8 cellular contexts compared by ENCODE assay signal in the genomic region with DNA sequence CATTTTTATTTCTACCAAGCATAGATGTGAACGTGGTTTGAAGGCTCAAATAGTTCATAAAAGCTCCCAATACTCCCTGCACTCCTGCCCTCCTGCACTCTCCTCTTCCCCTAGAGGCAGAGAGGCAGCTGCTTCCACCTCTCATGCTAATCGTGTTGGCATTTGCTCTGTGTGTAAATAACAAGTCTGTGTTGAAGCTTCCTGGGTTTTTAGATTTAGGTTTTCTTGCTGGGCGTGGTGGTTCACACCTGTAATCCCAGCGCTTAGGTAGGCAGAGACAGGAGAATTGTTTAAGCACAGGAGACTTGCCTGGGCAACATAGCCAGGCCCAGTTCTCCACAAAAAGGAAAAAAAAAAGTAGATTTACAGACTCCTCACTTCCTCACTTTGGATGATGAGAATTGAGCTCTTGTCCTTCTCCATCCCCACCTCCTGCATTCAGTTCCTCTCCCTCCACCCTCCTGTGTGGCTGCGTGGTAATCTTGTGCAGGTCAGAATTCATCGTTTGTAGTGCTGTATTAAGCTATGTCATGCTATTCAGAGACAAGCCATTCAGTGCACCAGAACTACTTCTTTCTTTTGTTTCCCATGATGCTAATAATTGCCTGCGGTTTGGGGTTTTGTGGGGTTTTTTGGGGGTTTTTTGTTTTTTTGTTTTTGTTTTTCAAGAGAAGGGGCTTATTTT. TPM values are rescaled to one million over a fixed set of nuclear protein-coding genes. Genes with fewer than 3 reads are reported as not detected.
DNase-seq lines count a peak whose midpoint lies in the region; ATAC-seq and TF ChIP-seq lines count a peak whose summit lies in the region.

No MANE protein-coding gene starts in this region.

- peaks cover 54% of the 10 kb centered on the region for H3K4me1 Mint-ChIP-seq in activated naive CD4-positive, alpha-beta T cell treated with anti-CD3 and anti-CD28 coated beads, Interleukin-2, amount 10 ng/mL, durations not matched to agents 7 days and 5 days
- peaks cover 22% of the 10 kb centered on the region for H3K4me1 Mint-ChIP-seq in WTC11

- peak; percentile 65 for ATAC-seq in HG02840 (IDR thresholded peaks at IDR 0.05; ENCODE audit: low FRiP score, unreplicated experiment)
- ATAC-seq in WTC11, result peak; percentile 74

- no peak for DNase-seq in activated naive CD4-positive, alpha-beta T cell treated with anti-CD3 and anti-CD28 coated beads, Interleukin-2, amount 10 ng/mL, durations not matched to agents 7 days and 5 days
- DNase-seq in activated naive CD4-positive, alpha-beta T cell treated with Interleukin-2 at 50 U/mL for 16 hours, result no peak
- no peak for DNase-seq in WTC11 (ENCODE audit: low spot score)
- peak; percentile 19 for DNase-seq in stimulated activated CD8-positive, alpha-beta memory T cell treated with anti-CD3 and anti-CD28 coated beads, Interleukin-4, amount 100 ng/mL, for 48 hours
- DNase-seq in central memory CD4-positive, alpha-beta T cell, result no peak
- no peak for DNase-seq in KBM-7
- no peak for DNase-seq in NCI-H2196 (lab: John Stamatoyannopoulos, UW; ENCODE audit: unreplicated experiment)

- POLR2A ChIA-PET in WTC11 (lab: Charles Lee), result interaction anchor here (0.7 to 1.3 kb wide), 2 partner anchors 12 to 245 kb away, joined by 3 to 4 read pairs; no protein-coding TSS in a partner anchor

- in situ Hi-C loops in KBM-7 (cut with MboI; ENCODE audit: low pct_unique_long_range_greater_than_20kb, low sequenced_read_pairs), result no loop called here

- no peak for TF ChIP-seq CTCF in WTC11 (IDR thresholded peaks at IDR 0.05)

- no peaks in the 10 kb centered on the region for H3K9me3 Mint-ChIP-seq in activated naive CD4-positive, alpha-beta T cell treated with anti-CD3 and anti-CD28 coated beads, Interleukin-2, amount 10 ng/mL, durations not matched to agents 7 days and 5 days
- H3K9me3 Mint-ChIP-seq in WTC11, result no peaks in the 10 kb centered on the region

- peak overlapping the region; percentile 90 for H3K27ac Mint-ChIP-seq in activated naive CD4-positive, alpha-beta T cell treated with anti-CD3 and anti-CD28 coated beads, Interleukin-2, amount 10 ng/mL, durations not matched to agents 7 days and 5 days
- peak overlapping the region; percentile 45; the same call in 1 of the 2 replicates for H3K27ac Mint-ChIP-seq in WTC11

- H3K4me3 Mint-ChIP-seq in activated naive CD4-positive, alpha-beta T cell treated with anti-CD3 and anti-CD28 coated beads, Interleukin-2, amount 10 ng/mL, durations not matched to agents 7 days and 5 days, result peak overlapping the region; percentile 1
- H3K4me3 Mint-ChIP-seq in WTC11, result no peak overlapping the region

- CTCF ChIA-PET in activated naive CD4-positive, alpha-beta T cell treated with anti-CD3 and anti-CD28 coated beads, Interleukin-2, amount 10 ng/mL, durations not matched to agents 7 days and 5 days (lab: Charles Lee), result interaction anchor here (2.3 to 15.3 kb wide), 3 partner anchors 9 to 40 kb away, joined by 12 to 205 read pairs (median 30); no protein-coding TSS in a partner anchor
- CTCF ChIA-PET in WTC11 (lab: Charles Lee), result interaction anchor here (0.6 to 4.1 kb wide), 15 partner anchors 10 to 326 kb away, joined by 3 to 33 read pairs (median 5); partner anchors contain the start of genes MAL and MRPS5

- H3K36me3 Mint-ChIP-seq in activated naive CD4-positive, alpha-beta T cell treated with anti-CD3 and anti-CD28 coated beads, Interleukin-2, amount 10 ng/mL, durations not matched to agents 7 days and 5 days, result peaks cover 1% of the 10 kb centered on the region
- H3K36me3 Mint-ChIP-seq in WTC11, result no peaks in the 10 kb centered on the region

- peaks cover 5% of the 10 kb centered on the region for H3K27me3 Mint-ChIP-seq in activated naive CD4-positive, alpha-beta T cell treated with anti-CD3 and anti-CD28 coated beads, Interleukin-2, amount 10 ng/mL, durations not matched to agents 7 days and 5 days
- H3K27me3 Mint-ChIP-seq in WTC11 (ENCODE audit: low read depth), result no peaks in the 10 kb centered on the region; the same call in 1 of the 2 replicates

TF ChIP-seq in WTC11, 78 proteins besides CTCF, POLR2A, EP300 and RAD21:
- TF ChIP-seq TCF7 (CRISPR knock-in tag; IDR thresholded peaks at IDR 0.05; ENCODE audit: low read depth) (no peak), NFATC4 (CRISPR knock-in tag; IDR thresholded peaks at IDR 0.05) (no peak), TEAD1 (CRISPR knock-in tag; IDR thresholded peaks at IDR 0.05) (no peak), ZNF232 (CRISPR knock-in tag; IDR thresholded peaks at IDR 0.05) (no peak), NR3C1 (CRISPR knock-in tag; conservative IDR thresholded peaks at IDR 0.05; ENCODE audit: low read depth) (no peak), MXD4 (CRISPR knock-in tag; IDR thresholded peaks at IDR 0.05; ENCODE audit: borderline replicate concordance) (no peak), ELF4 (CRISPR knock-in tag; IDR thresholded peaks at IDR 0.05; ENCODE audit: low read depth) (no peak), CREB1 (CRISPR knock-in tag; IDR thresholded peaks at IDR 0.05) (no peak), FOXK1 (CRISPR knock-in tag; IDR thresholded peaks at IDR 0.05) (no peak), SMAD4 (CRISPR knock-in tag; IDR thresholded peaks at IDR 0.05) (no peak), PRRX2 (CRISPR knock-in tag; IDR thresholded peaks at IDR 0.05) (no peak), CBFB (CRISPR knock-in tag; IDR thresholded peaks at IDR 0.05; ENCODE audit: low read depth) (no peak)
- TF ChIP-seq, protein P1, sequence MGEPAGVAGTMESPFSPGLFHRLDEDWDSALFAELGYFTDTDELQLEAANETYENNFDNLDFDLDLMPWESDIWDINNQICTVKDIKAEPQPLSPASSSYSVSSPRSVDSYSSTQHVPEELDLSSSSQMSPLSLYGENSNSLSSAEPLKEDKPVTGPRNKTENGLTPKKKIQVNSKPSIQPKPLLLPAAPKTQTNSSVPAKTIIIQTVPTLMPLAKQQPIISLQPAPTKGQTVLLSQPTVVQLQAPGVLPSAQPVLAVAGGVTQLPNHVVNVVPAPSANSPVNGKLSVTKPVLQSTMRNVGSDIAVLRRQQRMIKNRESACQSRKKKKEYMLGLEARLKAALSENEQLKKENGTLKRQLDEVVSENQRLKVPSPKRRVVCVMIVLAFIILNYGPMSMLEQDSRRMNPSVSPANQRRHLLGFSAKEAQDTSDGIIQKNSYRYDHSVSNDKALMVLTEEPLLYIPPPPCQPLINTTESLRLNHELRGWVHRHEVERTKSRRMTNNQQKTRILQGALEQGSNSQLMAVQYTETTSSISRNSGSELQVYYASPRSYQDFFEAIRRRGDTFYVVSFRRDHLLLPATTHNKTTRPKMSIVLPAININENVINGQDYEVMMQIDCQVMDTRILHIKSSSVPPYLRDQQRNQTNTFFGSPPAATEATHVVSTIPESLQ (CRISPR knock-in tag; IDR thresholded peaks at IDR 0.05), result no peak
- TF ChIP-seq, protein P2, sequence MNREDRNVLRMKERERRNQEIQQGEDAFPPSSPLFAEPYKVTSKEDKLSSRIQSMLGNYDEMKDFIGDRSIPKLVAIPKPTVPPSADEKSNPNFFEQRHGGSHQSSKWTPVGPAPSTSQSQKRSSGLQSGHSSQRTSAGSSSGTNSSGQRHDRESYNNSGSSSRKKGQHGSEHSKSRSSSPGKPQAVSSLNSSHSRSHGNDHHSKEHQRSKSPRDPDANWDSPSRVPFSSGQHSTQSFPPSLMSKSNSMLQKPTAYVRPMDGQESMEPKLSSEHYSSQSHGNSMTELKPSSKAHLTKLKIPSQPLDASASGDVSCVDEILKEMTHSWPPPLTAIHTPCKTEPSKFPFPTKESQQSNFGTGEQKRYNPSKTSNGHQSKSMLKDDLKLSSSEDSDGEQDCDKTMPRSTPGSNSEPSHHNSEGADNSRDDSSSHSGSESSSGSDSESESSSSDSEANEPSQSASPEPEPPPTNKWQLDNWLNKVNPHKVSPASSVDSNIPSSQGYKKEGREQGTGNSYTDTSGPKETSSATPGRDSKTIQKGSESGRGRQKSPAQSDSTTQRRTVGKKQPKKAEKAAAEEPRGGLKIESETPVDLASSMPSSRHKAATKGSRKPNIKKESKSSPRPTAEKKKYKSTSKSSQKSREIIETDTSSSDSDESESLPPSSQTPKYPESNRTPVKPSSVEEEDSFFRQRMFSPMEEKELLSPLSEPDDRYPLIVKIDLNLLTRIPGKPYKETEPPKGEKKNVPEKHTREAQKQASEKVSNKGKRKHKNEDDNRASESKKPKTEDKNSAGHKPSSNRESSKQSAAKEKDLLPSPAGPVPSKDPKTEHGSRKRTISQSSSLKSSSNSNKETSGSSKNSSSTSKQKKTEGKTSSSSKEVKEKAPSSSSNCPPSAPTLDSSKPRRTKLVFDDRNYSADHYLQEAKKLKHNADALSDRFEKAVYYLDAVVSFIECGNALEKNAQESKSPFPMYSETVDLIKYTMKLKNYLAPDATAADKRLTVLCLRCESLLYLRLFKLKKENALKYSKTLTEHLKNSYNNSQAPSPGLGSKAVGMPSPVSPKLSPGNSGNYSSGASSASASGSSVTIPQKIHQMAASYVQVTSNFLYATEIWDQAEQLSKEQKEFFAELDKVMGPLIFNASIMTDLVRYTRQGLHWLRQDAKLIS (CRISPR knock-in tag; IDR thresholded peaks at IDR 0.05; ENCODE audit: borderline replicate concordance), result no peak
- TF ChIP-seq, protein P3, sequence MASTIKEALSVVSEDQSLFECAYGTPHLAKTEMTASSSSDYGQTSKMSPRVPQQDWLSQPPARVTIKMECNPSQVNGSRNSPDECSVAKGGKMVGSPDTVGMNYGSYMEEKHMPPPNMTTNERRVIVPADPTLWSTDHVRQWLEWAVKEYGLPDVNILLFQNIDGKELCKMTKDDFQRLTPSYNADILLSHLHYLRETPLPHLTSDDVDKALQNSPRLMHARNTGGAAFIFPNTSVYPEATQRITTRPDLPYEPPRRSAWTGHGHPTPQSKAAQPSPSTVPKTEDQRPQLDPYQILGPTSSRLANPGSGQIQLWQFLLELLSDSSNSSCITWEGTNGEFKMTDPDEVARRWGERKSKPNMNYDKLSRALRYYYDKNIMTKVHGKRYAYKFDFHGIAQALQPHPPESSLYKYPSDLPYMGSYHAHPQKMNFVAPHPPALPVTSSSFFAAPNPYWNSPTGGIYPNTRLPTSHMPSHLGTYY (CRISPR knock-in tag; IDR thresholded peaks at IDR 0.05), result no peak
- TF ChIP-seq, protein P4, sequence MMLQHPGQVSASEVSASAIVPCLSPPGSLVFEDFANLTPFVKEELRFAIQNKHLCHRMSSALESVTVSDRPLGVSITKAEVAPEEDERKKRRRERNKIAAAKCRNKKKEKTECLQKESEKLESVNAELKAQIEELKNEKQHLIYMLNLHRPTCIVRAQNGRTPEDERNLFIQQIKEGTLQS (CRISPR knock-in tag; conservative IDR thresholded peaks at IDR 0.05), result no peak

RNA-seq across cellular contexts. Expression of gene MAL, which starts 37.4 kb away (rescaled TPM):
- 0.22 to 0.39 TPM in 2 of 3 replicates, not detected in the other for total RNA-seq in WTC11 (2021)

RNA-seq across cellular contexts. Expression of gene MRPS5, which starts 58.8 kb away (rescaled TPM):
- 60.4 to 70.3 TPM (median 62.2 TPM) in 3 replicates for total RNA-seq in WTC11 (2021)
